8 cellular contexts compared by ENCODE assay signal in genomic region chr16:66977341-66978113, GRCh38.
DNase-seq lines count a peak whose midpoint lies in the region; ATAC-seq and TF ChIP-seq lines count a peak whose summit lies in the region.

No MANE protein-coding gene starts in this region.

- H3K36me3 ChIP-seq in GM06990 (ENCODE audit: control insufficient read depth, insufficient read depth, low read length), result no peaks in the 10 kb centered on the region

- H3K27me3 ChIP-seq in GM06990 (replicated peaks; ENCODE audit: control insufficient read depth, insufficient read depth, low read length), result no peaks in the 10 kb centered on the region

- in situ Hi-C loops in T47D (cut with HindIII; ENCODE audit: low pct_unique_long_range_greater_than_20kb, low sequenced_read_pairs), result no loop called here

- ATAC-seq in HG02938 (IDR thresholded peaks at IDR 0.05; ENCODE audit: unreplicated experiment) (peak; percentile 58), HG03108 (IDR thresholded peaks at IDR 0.05; ENCODE audit: unreplicated experiment) (no peak)

- TF ChIP-seq CTCF in GM06990 (IDR thresholded peaks at IDR 0.05; ENCODE audit: insufficient read depth, low read length, poor library complexity, severe bottlenecking), result peak; percentile 88
- TF ChIP-seq CTCF in WI38 (IDR thresholded peaks at IDR 0.05; ENCODE audit: low read depth, low read length), result peak; percentile 85

- peak; percentile 63 for DNase-seq in GM06990 (ENCODE audit: extremely low read depth, insufficient read length)
- DNase-seq in NCI-H2227 (lab: John Stamatoyannopoulos, UW; ENCODE audit: unreplicated experiment), result peak; percentile 79
- DNase-seq in T47D (ENCODE audit: low read depth in 1 of 2, low spot score in 1 of 2), result peak; percentile 74 to 78
- peak; percentile 94 for DNase-seq in islet precursor cell
- peak; percentile 85 to 88 for DNase-seq in stimulated activated CD4-positive, alpha-beta T cell treated with anti-CD3 and anti-CD28 coated beads, Interleukin-15, amount 100 ng/mL, for 48 hours (ENCODE audit: low read depth in 2 of 2)

- H3K4me3 ChIP-seq in GM06990 (replicated peaks; ENCODE audit: low read depth, low read length), result no peak overlapping the region
- H3K4me3 ChIP-seq in WI38 (ENCODE audit: low read depth, low read length), result no peak overlapping the region
